ENCODE assay signal across 1 cellular context in the genomic region with DNA sequence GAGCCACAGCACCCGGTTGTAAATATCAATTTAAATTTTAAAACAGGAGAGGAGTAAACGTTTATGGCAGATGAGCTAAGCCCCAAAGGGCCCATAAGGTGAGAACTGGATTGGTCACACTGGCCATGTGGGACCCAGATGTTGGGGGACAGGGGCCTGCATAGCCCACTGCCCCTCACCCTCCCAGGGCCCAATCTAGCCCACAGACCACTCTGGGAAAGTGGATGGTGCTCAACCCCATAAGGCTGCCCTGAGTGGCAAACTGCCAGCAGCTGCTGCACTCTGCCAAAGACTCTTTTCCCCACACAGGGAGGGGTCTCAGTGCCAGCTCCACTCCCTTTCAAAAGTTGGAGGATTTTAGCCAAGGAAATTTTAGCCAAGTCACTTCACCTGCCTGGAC.
TF ChIP-seq lines count a peak whose summit lies in the region.

No MANE protein-coding gene starts in this region.

TF ChIP-seq in IMR-90, 13 proteins besides CTCF, POLR2A, EP300 and RAD21:
- TF ChIP-seq SMC3 (IDR thresholded peaks at IDR 0.05; ENCODE audit: low read depth, low read length) (no peak), RCOR1 (IDR thresholded peaks at IDR 0.05; ENCODE audit: insufficient replicate concordance, low read length) (no peak), CEBPB (IDR thresholded peaks at IDR 0.05; ENCODE audit: low read depth, low read length) (no peak), MXI1 (IDR thresholded peaks at IDR 0.05; ENCODE audit: borderline replicate concordance, low read depth, low read length) (no peak), FOS (IDR thresholded peaks at IDR 0.05; ENCODE audit: low read depth, low read length) (no peak), NFE2L2 (IDR thresholded peaks at IDR 0.05; ENCODE audit: low read depth, low read length) (no peak), RFX5 (IDR thresholded peaks at IDR 0.05; ENCODE audit: low read depth, low read length) (no peak), BHLHE40 (IDR thresholded peaks at IDR 0.05; ENCODE audit: low read depth, low read length) (no peak), CHD1 (IDR thresholded peaks at IDR 0.05; ENCODE audit: low read depth, low read length) (no peak), MAZ (IDR thresholded peaks at IDR 0.05; ENCODE audit: borderline replicate concordance, low read depth, low read length) (no peak), MAFK (IDR thresholded peaks at IDR 0.05; ENCODE audit: low read depth, low read length) (no peak)
- TF ChIP-seq, protein P1, sequence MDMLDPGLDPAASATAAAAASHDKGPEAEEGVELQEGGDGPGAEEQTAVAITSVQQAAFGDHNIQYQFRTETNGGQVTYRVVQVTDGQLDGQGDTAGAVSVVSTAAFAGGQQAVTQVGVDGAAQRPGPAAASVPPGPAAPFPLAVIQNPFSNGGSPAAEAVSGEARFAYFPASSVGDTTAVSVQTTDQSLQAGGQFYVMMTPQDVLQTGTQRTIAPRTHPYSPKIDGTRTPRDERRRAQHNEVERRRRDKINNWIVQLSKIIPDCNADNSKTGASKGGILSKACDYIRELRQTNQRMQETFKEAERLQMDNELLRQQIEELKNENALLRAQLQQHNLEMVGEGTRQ (IDR thresholded peaks at IDR 0.05; ENCODE audit: low read depth, low read length), result no peak
- TF ChIP-seq, protein P2, sequence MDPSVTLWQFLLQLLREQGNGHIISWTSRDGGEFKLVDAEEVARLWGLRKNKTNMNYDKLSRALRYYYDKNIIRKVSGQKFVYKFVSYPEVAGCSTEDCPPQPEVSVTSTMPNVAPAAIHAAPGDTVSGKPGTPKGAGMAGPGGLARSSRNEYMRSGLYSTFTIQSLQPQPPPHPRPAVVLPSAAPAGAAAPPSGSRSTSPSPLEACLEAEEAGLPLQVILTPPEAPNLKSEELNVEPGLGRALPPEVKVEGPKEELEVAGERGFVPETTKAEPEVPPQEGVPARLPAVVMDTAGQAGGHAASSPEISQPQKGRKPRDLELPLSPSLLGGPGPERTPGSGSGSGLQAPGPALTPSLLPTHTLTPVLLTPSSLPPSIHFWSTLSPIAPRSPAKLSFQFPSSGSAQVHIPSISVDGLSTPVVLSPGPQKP (IDR thresholded peaks at IDR 0.05; ENCODE audit: borderline replicate concordance, low read depth, low read length), result no peak
